Comparison of ENCODE assay signal across 10 cellular contexts in the genomic region with DNA sequence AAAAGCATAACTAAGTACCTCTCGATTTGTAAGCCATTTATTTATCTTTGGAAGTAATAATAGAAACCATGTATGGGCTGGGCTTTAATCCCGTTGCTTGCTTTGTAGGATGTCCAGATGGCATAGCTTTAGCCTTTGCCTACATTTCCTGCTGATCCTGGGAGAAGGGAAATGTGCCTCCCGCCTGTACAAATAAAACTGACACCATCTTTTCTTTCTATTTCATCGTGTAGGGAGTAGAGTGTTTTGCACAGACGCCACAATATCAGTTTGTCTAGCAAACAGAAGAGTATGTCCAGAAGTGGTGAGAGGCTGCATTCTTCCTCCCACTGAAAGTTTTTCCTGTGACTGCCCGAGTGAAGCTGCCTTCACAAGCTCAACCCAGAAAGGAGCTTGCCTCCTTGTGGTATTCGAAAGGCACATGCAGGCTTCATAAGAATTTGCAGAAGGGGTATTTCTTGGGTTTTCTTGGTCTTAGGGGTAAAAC. TPM values are rescaled to one million over a fixed set of nuclear protein-coding genes. Genes with fewer than 3 reads are reported as not detected.
DNase-seq lines count a peak whose midpoint lies in the region; ATAC-seq, FAIRE-seq and TF ChIP-seq lines count a peak whose summit lies in the region.
"Had no signal": no experiment of that assay in that cellular context is flagged by ENCODE, and none has a peak within 500 bp of the region (broad histone marks: within the 10 kb centered on the region; RNA-seq: fewer than 3 reads in every experiment).

No MANE protein-coding gene starts in this region.

- H3K9me3 Mint-ChIP-seq in T-helper 2 cell treated with Interferon-gamma antibody and Interleukin-4, amounts not matched to agents 5 μg/mL and 100 μg/mL, for 36 hours: no peaks in the 10 kb centered on the region
- H3K9me3 Mint-ChIP-seq: activated T-helper 2 cell treated with anti-CD3 and anti-CD28 coated beads, Interferon-gamma antibody, Interleukin-2, Interleukin-4, amounts not matched to agents 10 μg/mL and 5 μg/mL and 100 μg/mL, durations not matched to agents 14 hours and 24 hours and 36 hours had no signal

- H3K9ac ChIP-seq in endothelial cell of umbilical vein (replicated peaks; ENCODE audit: extremely low read depth, insufficient read depth, low read length): peak overlapping the region; percentile 66

- H3K4me1 Mint-ChIP-seq in T-helper 2 cell treated with Interferon-gamma antibody and Interleukin-4, amounts not matched to agents 5 μg/mL and 100 μg/mL, for 36 hours (ENCODE audit: low read depth): no peaks in the 10 kb centered on the region

- intact Hi-C loops in endothelial cell of umbilical vein (cut with micrococcal nuclease): loop anchor here (1.0 kb wide), 6 partner anchors 27 to 114 kb away; a partner anchor contains a TSS

- no TSS peak for BruUV-seq in endothelial cell of umbilical vein (replicated peaks; lab: Mats Ljungman, UMichigan)

- dilution Hi-C loops in endothelial cell of umbilical vein (cut with MboI; ENCODE audit: extremely low pct_ligation_motif_present, low sequenced_read_pairs): no loop called here

- FAIRE-seq in endothelial cell of umbilical vein (lab: Jason Lieb, UNC): peak; percentile 94

- H4K20me1 ChIP-seq in endothelial cell of umbilical vein (replicated peaks; ENCODE audit: control insufficient read depth, extremely low read depth, insufficient read depth, low read length): no peaks in the 10 kb centered on the region

- H3K27me3 ChIP-seq in BJ (ENCODE audit: control insufficient read depth, insufficient read depth, low read length) (no peaks in the 10 kb centered on the region), endothelial cell of umbilical vein (ENCODE audit: control insufficient read depth in 2 of 2, insufficient read depth in 2 of 2, low read length in 2 of 2) (no peaks in the 10 kb centered on the region)

- no peaks in the 10 kb centered on the region for H3K9me1 ChIP-seq in endothelial cell of umbilical vein (replicated peaks; ENCODE audit: control insufficient read depth, extremely low read depth, insufficient read depth, low read length)

- no peaks in the 10 kb centered on the region for H3K27me3 Mint-ChIP-seq in T-helper 2 cell treated with Interferon-gamma antibody and Interleukin-4, amounts not matched to agents 5 μg/mL and 100 μg/mL, for 36 hours (ENCODE audit: low read depth)

- H3K27ac ChIP-seq in endothelial cell of umbilical vein (ENCODE audit: insufficient read depth, low read depth, low read length): peak overlapping the region; percentile 51

- TF ChIP-seq POLR2A in endothelial cell of umbilical vein (IDR thresholded peaks at IDR 0.05; ENCODE audit: low read depth, low read length): peak; percentile 47

- no peaks in the 10 kb centered on the region for H3K36me3 Mint-ChIP-seq in T-helper 2 cell treated with Interferon-gamma antibody and Interleukin-4, amounts not matched to agents 5 μg/mL and 100 μg/mL, for 36 hours (ENCODE audit: low read depth)

- peak overlapping the region; percentile 85 for H3K4me2 ChIP-seq in endothelial cell of umbilical vein (ENCODE audit: insufficient read depth, low read length)

- POLR2A ChIA-PET in BJ (lab: Charles Lee) (no interaction called here), endothelial cell of umbilical vein (lab: Charles Lee) (interaction anchor here (1.0 to 2.0 kb wide), 3 partner anchors 9 to 32 kb away, joined by 3 to 7 read pairs (median 4); no protein-coding TSS in a partner anchor)

- H3K9me3 ChIP-seq in endothelial cell of umbilical vein (replicated peaks; ENCODE audit: control insufficient read depth, insufficient read depth, low read length): no peaks in the 10 kb centered on the region

- H3K4me3 Mint-ChIP-seq in T-helper 2 cell treated with Interferon-gamma antibody and Interleukin-4, amounts not matched to agents 5 μg/mL and 100 μg/mL, for 36 hours: no peak overlapping the region

- peaks cover 59% of the 10 kb centered on the region for H3K79me2 ChIP-seq in endothelial cell of umbilical vein (ENCODE audit: control insufficient read depth, insufficient read depth, low read length)

- no peaks in the 10 kb centered on the region for H3K36me3 ChIP-seq in BJ (ENCODE audit: control insufficient read depth, insufficient read depth, low read length)
- H3K36me3 ChIP-seq in endothelial cell of umbilical vein (ENCODE audit: control insufficient read depth in 2 of 2, extremely low read depth in 1 of 2, insufficient read depth in 2 of 2, low read length in 2 of 2): peaks cover 6 to 11% of the 10 kb centered on the region in 2 experiments

- peak overlapping the region; percentile 66 for H2AFZ ChIP-seq in endothelial cell of umbilical vein (ENCODE audit: low read depth, low read length)

- CTCF ChIA-PET in BJ (lab: Yijun Ruan, JAX): interaction anchor here (0.8 to 1.5 kb wide), 8 partner anchors 8 to 113 kb away, joined by 3 to 12 read pairs (median 3); no protein-coding TSS in a partner anchor
- CTCF ChIA-PET in endothelial cell of umbilical vein (lab: Charles Lee): interaction anchor here (0.6 to 3.7 kb wide), 26 partner anchors 10 to 523 kb away, joined by 3 to 71 read pairs (median 5); a partner anchor contains a TSS

- in situ Hi-C loops in ACHN (cut with HindIII; ENCODE audit: low pct_ligation_motif_present, low pct_unique_long_range_greater_than_20kb, low sequenced_read_pairs): no loop called here

- peak; percentile 58 for TF ChIP-seq CTCF in BJ (IDR thresholded peaks at IDR 0.05; ENCODE audit: insufficient read depth, low read depth, low read length)
- TF ChIP-seq CTCF in endothelial cell of umbilical vein (IDR thresholded peaks at IDR 0.05; ENCODE audit: extremely low read depth in 1 of 2, insufficient read depth in 1 of 2, low read depth in 1 of 2, low read length in 2 of 2): peak; percentile 21 to 49

- no peak overlapping the region for H3K27ac Mint-ChIP-seq in T-helper 2 cell treated with Interferon-gamma antibody and Interleukin-4, amounts not matched to agents 5 μg/mL and 100 μg/mL, for 36 hours
- H3K27ac Mint-ChIP-seq: activated T-helper 2 cell treated with anti-CD3 and anti-CD28 coated beads, Interferon-gamma antibody, Interleukin-2, Interleukin-4, amounts not matched to agents 10 μg/mL and 5 μg/mL and 100 μg/mL, durations not matched to agents 14 hours and 24 hours and 36 hours had no signal

- DNase-seq in BJ (ENCODE audit: low read depth) (no peak), NCI-H524 (lab: John Stamatoyannopoulos, UW) (peak; percentile 14 to 61), endothelial cell of umbilical vein (ENCODE audit: low read depth, low spot score) (peak; percentile 96), myocyte (ENCODE audit: low read depth) (peak; percentile 41), ACHN (no peak)
- DNase-seq in T-helper 2 cell treated with Interferon-gamma antibody and Interleukin-4, amounts not matched to agents 5 μg/mL and 100 μg/mL, for 36 hours (ENCODE audit: low spot score): no peak
- DNase-seq: NCI-H1436 had no signal

- no peak for ATAC-seq in GM19397 (IDR thresholded peaks at IDR 0.05; ENCODE audit: unreplicated experiment)
- no peak for ATAC-seq in GM21576 (IDR thresholded peaks at IDR 0.05; ENCODE audit: unreplicated experiment)

- H3K4me1 ChIP-seq in endothelial cell of umbilical vein (ENCODE audit: control insufficient read depth, extremely low read depth, insufficient read depth, low read length): peaks cover 22% of the 10 kb centered on the region

- H3K4me3 ChIP-seq in BJ (ENCODE audit: low read depth, low read length): 0 out of 2 replicates have a peak overlapping the region, but pooled peaks have one; percentile 9
- H3K4me3 ChIP-seq in endothelial cell of umbilical vein (replicated peaks in 1 of 3; ENCODE audit: insufficient read depth in 1 of 3, low read depth in 1 of 3, low read length in 3 of 3): peak overlapping the region in 1 of 3 experiments; percentile 45

TF ChIP-seq in endothelial cell of umbilical vein, 7 proteins besides CTCF, POLR2A, EP300 and RAD21:
- TF ChIP-seq GATA2 (IDR thresholded peaks at IDR 0.05; ENCODE audit: insufficient read depth, insufficient read length, low read depth, low read length) (no peak), POLR2AphosphoS5 (IDR thresholded peaks at IDR 0.05; ENCODE audit: insufficient read depth, low read depth, low read length) (peak; percentile 64)

RNA-seq across cellular contexts. Expression of a gene that starts 24.7 kb away (rescaled TPM):
- 5.5 and 5.6 TPM in 2 replicates for polyA plus RNA-seq in BJ (2011; rRNA removed)
- 5.9 and 6.0 TPM in 2 replicates for polyA minus RNA-seq in BJ (2011; rRNA and poly(A)+ RNA removed)
- 167 and 168 TPM in 2 replicates for total RNA-seq in endothelial cell of umbilical vein
- 75.2 and 83.0 TPM in 2 replicates for polyA plus RNA-seq in endothelial cell of umbilical vein
- polyA plus RNA-seq in endothelial cell of umbilical vein (2011; cell fraction: cytosol; rRNA removed): 66.2 and 67.4 TPM in 2 replicates
- polyA plus RNA-seq in endothelial cell of umbilical vein (2011; cell fraction: nucleus; rRNA removed): 166 and 182 TPM in 2 replicates
- polyA plus RNA-seq in endothelial cell of umbilical vein (2012): 103 and 130 TPM in 2 replicates
- 125 and 131 TPM in 2 replicates for polyA minus RNA-seq in endothelial cell of umbilical vein
- 22.0 TPM for polyA minus RNA-seq in endothelial cell of umbilical vein (2011; cell fraction: cytosol; rRNA and poly(A)+ RNA removed)
- polyA minus RNA-seq in endothelial cell of umbilical vein (2011; cell fraction: nucleus; rRNA and poly(A)+ RNA removed): 133 and 134 TPM in 2 replicates
- 12.2 and 13.5 TPM in 2 replicates for total RNA-seq in myocyte
- 2.5 TPM for polyA plus RNA-seq in myocyte (2012)

Comparison
In these comparisons a context has a peak if more than half of its experiments do, and no peak if none do; other contexts are left out.
1. DNase-seq: peak in NCI-H524 (2 of 2), endothelial cell of umbilical vein (single experiment) and myocyte (single experiment); none in BJ (single experiment), T-helper 2 cell treated with Interferon-gamma antibody and Interleukin-4, amounts not matched to agents 5 μg/mL and 100 μg/mL, for 36 hours (single experiment) and ACHN (single experiment).
2. RNA of a gene that starts 24.7 kb away (total RNA-seq): 167 to 168 TPM in endothelial cell of umbilical vein; 12.2 to 13.5 TPM in myocyte; every median in the first group is over 10 times any median in the second.